8 cellular contexts compared by ENCODE assay signal in the genomic region with DNA sequence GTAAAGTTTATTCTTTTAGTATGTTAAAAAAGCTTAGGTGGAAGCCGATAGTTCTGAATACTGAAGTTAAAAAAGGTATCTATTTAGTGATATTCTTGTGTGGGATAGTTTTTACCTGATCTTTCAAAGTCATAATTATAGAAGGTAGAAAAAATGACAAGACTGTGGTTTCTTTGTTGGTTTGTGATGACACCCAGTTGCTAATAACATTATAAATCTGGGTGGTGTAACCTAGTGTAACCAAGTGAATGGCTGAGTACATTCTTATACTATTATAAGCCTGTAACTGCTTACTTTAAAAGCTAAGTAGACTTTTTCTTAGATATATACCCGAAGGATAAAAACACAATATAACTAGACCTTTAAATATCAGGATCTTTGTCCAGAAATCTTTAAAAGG. TPM values are rescaled to one million over a fixed set of nuclear protein-coding genes. Genes with fewer than 3 reads are reported as not detected.
DNase-seq lines count a peak whose midpoint lies in the region; ATAC-seq and TF ChIP-seq lines count a peak whose summit lies in the region.

No MANE protein-coding gene starts in this region.

- no peak for TF ChIP-seq POLR2A in spleen (IDR thresholded peaks at IDR 0.05)

- no peaks in the 10 kb centered on the region for H3K27me3 ChIP-seq in spleen (replicated peaks in 1 of 7)

- peak overlapping the region in 6 of 8 donors; percentile 96 to 100 (median 100) for H3K27ac ChIP-seq in spleen

- peak overlapping the region; percentile 95 for H3K27ac Mint-ChIP-seq in activated CD4-positive, alpha-beta T cell treated with anti-CD3 and anti-CD28 coated beads for 36 hours
- H3K27ac Mint-ChIP-seq in T-cell, result peak overlapping the region; percentile 93 to 97

- H3K4me1 ChIP-seq in spleen, result peaks cover 50 to 72% (median 65%) of the 10 kb centered on the region in 6 donors

- H3K36me3 Mint-ChIP-seq in activated CD4-positive, alpha-beta T cell treated with anti-CD3 and anti-CD28 coated beads for 36 hours (ENCODE audit: low read depth), result peaks cover 29% of the 10 kb centered on the region
- H3K36me3 Mint-ChIP-seq in T-cell, result peaks cover 14% of the 10 kb centered on the region

- no peaks in the 10 kb centered on the region for H3K9me3 Mint-ChIP-seq in activated CD4-positive, alpha-beta T cell treated with anti-CD3 and anti-CD28 coated beads for 36 hours (ENCODE audit: low read depth)
- no peaks in the 10 kb centered on the region for H3K9me3 Mint-ChIP-seq in T-cell

- POLR2A ChIA-PET in activated CD4-positive, alpha-beta T cell treated with anti-CD3 and anti-CD28 coated beads for 36 hours (lab: Charles Lee), result interaction anchor here (0.6 kb wide), 1 partner anchor 372 kb away, joined by 3 read pairs; no protein-coding TSS in a partner anchor
- POLR2A ChIA-PET in T-cell (lab: Charles Lee), result interaction anchor here (0.5 to 1.4 kb wide), 3 partner anchors 26 to 100 kb away, joined by 3 to 14 read pairs (median 5); no protein-coding TSS in a partner anchor

- no peak for DNase-seq in activated CD4-positive, alpha-beta T cell treated with anti-CD3 and anti-CD28 coated beads for 36 hours
- DNase-seq in activated CD4-positive, alpha-beta T cell treated with anti-CD3 and anti-CD28 coated beads for 48 hours, result no peak
- DNase-seq in T-cell (no peak), fibroblast of villous mesenchyme (ENCODE audit: low read depth) (peak; percentile 58), spleen (no peak), islet precursor cell (no peak)

- CTCF ChIA-PET in activated CD4-positive, alpha-beta T cell treated with anti-CD3 and anti-CD28 coated beads for 36 hours (lab: Charles Lee), result interaction anchor here (1.3 to 2.2 kb wide), 2 partner anchors 95 to 100 kb away, joined by 3 to 22 read pairs; no protein-coding TSS in a partner anchor
- CTCF ChIA-PET in T-cell (lab: Charles Lee), result interaction anchor here in 1 of 2 donors (0.6 to 2.8 kb wide), 4 partner anchors 37 to 104 kb away, joined by 3 to 23 read pairs (median 3); no protein-coding TSS in a partner anchor

- H3K4me3 ChIP-seq in fibroblast of villous mesenchyme (ENCODE audit: low read depth, low read length) (peak overlapping the region; percentile 94), spleen (peak overlapping the region; percentile 67 to 97 (median 92))

- H3K4me3 Mint-ChIP-seq in activated CD4-positive, alpha-beta T cell treated with anti-CD3 and anti-CD28 coated beads for 36 hours, result peak overlapping the region; percentile 93
- H3K4me3 Mint-ChIP-seq in T-cell, result peak overlapping the region; percentile 95 to 98 (median 98)

- no peaks in the 10 kb centered on the region for H3K36me3 ChIP-seq in spleen

- no peak for ATAC-seq in activated CD4-positive, alpha-beta T cell treated with anti-CD3 and anti-CD28 coated beads for 36 hours
- no peak for ATAC-seq in T-cell (replicated peaks in 1 of 4)
- no peak for ATAC-seq in GM18520 (IDR thresholded peaks at IDR 0.05; ENCODE audit: unreplicated experiment)
- ATAC-seq in HG03469 (IDR thresholded peaks at IDR 0.05; ENCODE audit: unreplicated experiment), result no peak

- WGBS in spleen, 5 donors, result 6 to 14% (median 9%) methylated on average over 2 of the region's 2 CpGs

- no peaks in the 10 kb centered on the region for H3K27me3 Mint-ChIP-seq in activated CD4-positive, alpha-beta T cell treated with anti-CD3 and anti-CD28 coated beads for 36 hours
- peaks cover 0 to 2% of the 10 kb centered on the region in 2 donors for H3K27me3 Mint-ChIP-seq in T-cell

- TF ChIP-seq CTCF in fibroblast of villous mesenchyme (IDR thresholded peaks at IDR 0.05; ENCODE audit: insufficient read depth, low read depth, low read length) (no peak), spleen (IDR thresholded peaks at IDR 0.05 in 8 of 11, conservative IDR thresholded peaks at IDR 0.05 in 3 of 11) (no peak)

- H3K9me3 ChIP-seq in spleen, result no peaks in the 10 kb centered on the region

- intact Hi-C loops in activated CD4-positive, alpha-beta T cell treated with anti-CD3 and anti-CD28 coated beads for 36 hours (cut with DNase I, micrococcal nuclease), result loop anchor here (5.0 to 10.0 kb wide), 2 partner anchors 220 to 1778 kb away; a partner anchor contains a TSS
- intact Hi-C loops in spleen (cut with DNase I; ENCODE audit: low total_unique reads), result loop anchor here (5.0 kb wide), 1 partner anchor 100 kb away; no protein-coding TSS in a partner anchor

- peaks cover 47% of the 10 kb centered on the region for H3K4me1 Mint-ChIP-seq in activated CD4-positive, alpha-beta T cell treated with anti-CD3 and anti-CD28 coated beads for 36 hours
- peaks cover 63 to 67% (median 65%) of the 10 kb centered on the region in 3 donors for H3K4me1 Mint-ChIP-seq in T-cell

RNA-seq across cellular contexts. Expression of a gene that starts 2.3 kb away (rescaled TPM):
- 10 to 100 TPM; 34.8 to 47.6 TPM for total RNA-seq in activated CD4-positive, alpha-beta T cell treated with anti-CD3 and anti-CD28 coated beads for 36 hours
- total RNA-seq in T-cell, result 100 to 1,000 TPM in 2 of 5 donors, 10 to 100 TPM in 3; 84.8 to 129 (median 89.6) TPM
- 73.1 and 82.5 TPM in 2 replicates for total RNA-seq in fibroblast of villous mesenchyme
- total RNA-seq in spleen, result 100 to 1,000 TPM in 2 of 7 donors, 10 to 100 TPM in 5; 61.2 to 125 (median 88.2) TPM
- 10 to 100 TPM; 18.0 to 25.1 (median 20.0) TPM for polyA plus RNA-seq in spleen
